Comparison of ENCODE assay signal across 10 cellular contexts in genomic region chr5:102760815-102761214, GRCh38. TPM values are rescaled to one million over a fixed set of nuclear protein-coding genes. Genes with fewer than 3 reads are reported as not detected.
A peak's percentile ranks its signal among the peaks of the same experiment; 100 is the strongest.
DNase-seq lines count a peak whose midpoint lies in the region; ATAC-seq and TF ChIP-seq lines count a peak whose summit lies in the region.
"Had no signal": no experiment of that assay in that cellular context is flagged by ENCODE, and none has a peak within 500 bp of the region (broad histone marks: within the 10 kb centered on the region; RNA-seq: fewer than 3 reads in every experiment).

No MANE protein-coding gene starts in this region.

- CTCF ChIA-PET in activated CD8-positive, alpha-beta T cell treated with anti-CD3 and anti-CD28 coated beads for 36 hours (lab: Charles Lee): interaction anchor here (6.3 kb wide), 1 partner anchor 20 kb away, joined by 36 read pairs; no protein-coding TSS in a partner anchor

- WGBS in right cardiac atrium: 18% methylated on average over 2 of the region's 2 CpGs

- H3K4me3 ChIP-seq in right cardiac atrium (ENCODE audit: low read length): no peak overlapping the region
- H3K4me3 ChIP-seq: right lobe of liver, testis had no signal

- H3K27ac ChIP-seq in right cardiac atrium (ENCODE audit: low read length): peak overlapping the region; percentile 86
- H3K27ac ChIP-seq: right lobe of liver, testis had no signal

- H3K4me3 Mint-ChIP-seq in activated CD8-positive, alpha-beta T cell treated with anti-CD3 and anti-CD28 coated beads for 36 hours: peak overlapping the region; percentile 44

- POLR2A ChIA-PET in activated CD8-positive, alpha-beta T cell treated with anti-CD3 and anti-CD28 coated beads for 36 hours (lab: Charles Lee): no interaction called here

- peak overlapping the region; percentile 82 for H3K27ac Mint-ChIP-seq in activated CD8-positive, alpha-beta T cell treated with anti-CD3 and anti-CD28 coated beads for 36 hours

- DNase-seq in Right ventricle myocardium inferior (ENCODE audit: missing footprints): no peak
- DNase-seq in cardiac septum (ENCODE audit: low spot score): no peak
- DNase-seq in activated CD8-positive, alpha-beta T cell treated with anti-CD3 and anti-CD28 coated beads for 36 hours: no peak
- DNase-seq in right cardiac atrium: peak in 1 of 3 donors; percentile 48
- DNase-seq in NCI-H1436 (lab: John Stamatoyannopoulos, UW): no peak
- DNase-seq: right lobe of liver, testis had no signal

- no peaks in the 10 kb centered on the region for H3K27me3 Mint-ChIP-seq in activated CD8-positive, alpha-beta T cell treated with anti-CD3 and anti-CD28 coated beads for 36 hours

- no peaks in the 10 kb centered on the region for H3K9me3 Mint-ChIP-seq in activated CD8-positive, alpha-beta T cell treated with anti-CD3 and anti-CD28 coated beads for 36 hours

- ATAC-seq in Right ventricle myocardium inferior (peak; percentile 39), right cardiac atrium (peak in 1 of 2 donors; percentile 15), HG03439 (IDR thresholded peaks at IDR 0.05; ENCODE audit: unreplicated experiment) (no peak), GM21717 (IDR thresholded peaks at IDR 0.05; ENCODE audit: unreplicated experiment) (no peak), HG03378 (IDR thresholded peaks at IDR 0.05; ENCODE audit: unreplicated experiment) (no peak)
- ATAC-seq in activated CD8-positive, alpha-beta T cell treated with anti-CD3 and anti-CD28 coated beads for 36 hours: no peak
- ATAC-seq: right lobe of liver had no signal

- peaks cover 6% of the 10 kb centered on the region for H3K4me1 ChIP-seq in right cardiac atrium (ENCODE audit: control insufficient read depth, insufficient read depth, low read length)
- H3K4me1 ChIP-seq: right lobe of liver had no signal

- intact Hi-C loops in Right ventricle myocardium inferior (cut with DNase I) (no loop called here), cardiac septum (cut with DNase I) (no loop called here), right cardiac atrium (cut with DNase I) (no loop called here)
- intact Hi-C loops in activated CD8-positive, alpha-beta T cell treated with anti-CD3 and anti-CD28 coated beads for 36 hours (cut with micrococcal nuclease): loop anchor here (10.0 kb wide), 1 partner anchor 364 kb away; the partner anchor contains the start of genes GIN1 and PPIP5K2

- peaks cover 26% of the 10 kb centered on the region for H3K36me3 Mint-ChIP-seq in activated CD8-positive, alpha-beta T cell treated with anti-CD3 and anti-CD28 coated beads for 36 hours (ENCODE audit: low read depth)

- no peaks in the 10 kb centered on the region for H3K27me3 ChIP-seq in right cardiac atrium (ENCODE audit: control insufficient read depth, insufficient read depth)
- H3K27me3 ChIP-seq: right lobe of liver, testis had no signal

- H3K9me3 ChIP-seq in right cardiac atrium (ENCODE audit: control insufficient read depth, low read length): no peaks in the 10 kb centered on the region
- H3K9me3 ChIP-seq: right lobe of liver, testis had no signal

- no peak for TF ChIP-seq CTCF in activated CD8-positive, alpha-beta T cell treated with anti-CD3 and anti-CD28 coated beads for 36 hours (IDR thresholded peaks at IDR 0.05)

- H3K4me1 Mint-ChIP-seq in activated CD8-positive, alpha-beta T cell treated with anti-CD3 and anti-CD28 coated beads for 36 hours (ENCODE audit: low read depth): peaks cover 84% of the 10 kb centered on the region

RNA-seq across cellular contexts. Expression of gene PAM, which starts 5.7 kb away (rescaled TPM):
- total RNA-seq in Right ventricle myocardium inferior (959 TPM), cardiac septum (1,080 TPM), right cardiac atrium (1,000 to 10,000 TPM; 3,384 to 4,784 (median 3,891) TPM)
- total RNA-seq in activated CD8-positive, alpha-beta T cell treated with anti-CD3 and anti-CD28 coated beads for 36 hours: 10 to 100 TPM; 63.4 to 65.8 TPM
- 4,213 TPM for polyA plus RNA-seq in right cardiac atrium

Comparison
In these comparisons a context has a peak if more than half of its experiments do, and no peak if none do; other contexts are left out.
1. RNA of gene PAM, which starts 5.7 kb away (total RNA-seq): 3,384 to 4,784 TPM in right cardiac atrium, 1,080 TPM in cardiac septum (single experiment) and 959 TPM in Right ventricle myocardium inferior (single experiment); 63.4 to 65.8 TPM in activated CD8-positive, alpha-beta T cell treated with anti-CD3 and anti-CD28 coated beads for 36 hours; every median in the first group is over 10 times any median in the second.